9 cellular contexts compared by ENCODE assay signal in the genomic region with DNA sequence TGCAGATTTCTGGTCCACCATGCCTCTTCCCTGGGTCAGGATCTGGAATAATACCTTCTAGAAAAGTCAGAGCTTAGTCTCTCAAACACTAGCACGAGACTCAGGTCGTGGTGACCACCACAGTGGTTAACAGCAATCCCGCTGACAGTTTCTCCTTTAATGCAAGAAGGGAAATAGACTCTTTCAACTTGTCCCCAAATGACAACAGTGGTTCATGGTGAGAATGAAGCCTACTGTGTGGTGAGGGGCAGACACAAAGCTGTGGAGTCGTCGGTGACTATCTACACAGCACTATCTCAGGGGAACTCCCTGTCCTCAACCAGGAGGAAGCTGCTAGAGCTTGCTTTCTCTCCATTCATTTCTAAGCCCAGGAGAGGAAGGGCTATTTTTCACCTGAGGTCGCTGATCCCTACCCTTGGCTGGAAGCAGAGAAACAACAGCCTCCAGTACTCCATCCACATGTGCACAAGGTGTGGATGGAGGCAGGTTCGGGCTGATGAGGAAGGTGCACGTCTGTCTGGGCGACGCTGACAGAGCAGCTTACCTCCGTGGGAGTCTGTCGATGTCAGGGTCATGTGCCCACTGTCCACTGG.
DNase-seq lines count a peak whose midpoint lies in the region; ATAC-seq and TF ChIP-seq lines count a peak whose summit lies in the region.
"Had no signal": no experiment of that assay in that cellular context is flagged by ENCODE, and none has a peak within 500 bp of the region (broad histone marks: within the 10 kb centered on the region; RNA-seq: fewer than 3 reads in every experiment).

No MANE protein-coding gene starts in this region.

- no peaks in the 10 kb centered on the region for H3K27me3 Mint-ChIP-seq in memory B cell
- no peaks in the 10 kb centered on the region for H3K27me3 Mint-ChIP-seq in Caco-2 (ENCODE audit: insufficient read depth, unreplicated experiment)

- peaks cover 22% of the 10 kb centered on the region for H3K4me1 ChIP-seq in Caco-2

- intact Hi-C loops in Caco-2 (cut with micrococcal nuclease; ENCODE audit: unreplicated experiment): no loop called here

- peaks cover 2% of the 10 kb centered on the region; the same call in 1 of the 2 replicates for H3K36me3 ChIP-seq in Caco-2 (ENCODE audit: control insufficient read depth, insufficient read depth, low read length)

- H3K4me1 Mint-ChIP-seq in memory B cell (peaks cover 55% of the 10 kb centered on the region), Caco-2 (ENCODE audit: low read depth, unreplicated experiment) (peaks cover 54% of the 10 kb centered on the region)

- H3K27me3 ChIP-seq in Caco-2 (replicated peaks; ENCODE audit: control insufficient read depth, insufficient read depth, low read length): no peaks in the 10 kb centered on the region

- POLR2A ChIA-PET in Caco-2 (lab: Charles Lee): no interaction called here

- peak; percentile 44 for ATAC-seq in GM21367 (IDR thresholded peaks at IDR 0.05; ENCODE audit: unreplicated experiment)
- peak; percentile 45 for ATAC-seq in HG03520 (IDR thresholded peaks at IDR 0.05; ENCODE audit: unreplicated experiment)
- ATAC-seq in memory B cell (ENCODE audit: low read depth): peak; percentile 47
- ATAC-seq in HG02840 (IDR thresholded peaks at IDR 0.05; ENCODE audit: low FRiP score, unreplicated experiment): no peak
- ATAC-seq in GM19324 (IDR thresholded peaks at IDR 0.05; ENCODE audit: low FRiP score, unreplicated experiment): no peak

- H3K9me3 Mint-ChIP-seq in memory B cell (no peaks in the 10 kb centered on the region), Caco-2 (ENCODE audit: unreplicated experiment) (no peaks in the 10 kb centered on the region)

- DNase-seq in GM13977 (ENCODE audit: low spot score): peak; percentile 61
- no peak for DNase-seq in memory B cell (ENCODE audit: low spot score in 2 of 2)
- no peak for DNase-seq in foreskin melanocyte
- no peak for DNase-seq in Caco-2
- DNase-seq: aorta had no signal

- CTCF ChIA-PET in Caco-2 (lab: Charles Lee): no interaction called here

- peak overlapping the region; percentile 95 for H3K27ac Mint-ChIP-seq in memory B cell
- no peak overlapping the region for H3K27ac Mint-ChIP-seq in Caco-2 (ENCODE audit: unreplicated experiment)

- in situ Hi-C loops in GM13977 (cut with MboI; ENCODE audit: low pct_unique_long_range_greater_than_20kb, low sequenced_read_pairs, unreplicated experiment): no loop called here

- H3K9me3 ChIP-seq in Caco-2: no peaks in the 10 kb centered on the region

- H3K36me3 Mint-ChIP-seq in memory B cell (peaks cover 2% of the 10 kb centered on the region), Caco-2 (ENCODE audit: insufficient read depth, unreplicated experiment) (peaks cover 82% of the 10 kb centered on the region)

- TF ChIP-seq CTCF in GM13977 (IDR thresholded peaks at IDR 0.05; ENCODE audit: extremely low read depth, insufficient read depth, missing control alignments) (no peak), Caco-2 (IDR thresholded peaks at IDR 0.05; ENCODE audit: insufficient read depth in 1 of 2, low read depth in 1 of 2, low read length in 1 of 2, severe bottlenecking in 1 of 2, unreplicated experiment in 1 of 2) (no peak)

- no TSS peak for BruUV-seq in Caco-2 (replicated peaks; lab: Mats Ljungman, UMichigan)

- no peak overlapping the region for H3K4me3 ChIP-seq in Caco-2 (ENCODE audit: low read depth, low read length)

- H3K4me3 Mint-ChIP-seq in memory B cell (peak overlapping the region; percentile 62), Caco-2 (ENCODE audit: unreplicated experiment) (no peak overlapping the region)

Comparison
In these comparisons a context has a peak if more than half of its experiments do, and no peak if none do; other contexts are left out.
1. ATAC-seq: peak in GM21367 (single experiment), HG03520 (single experiment) and memory B cell (single experiment); none in HG02840 (single experiment) and GM19324 (single experiment).